Comparison of ENCODE assay signal across 8 cellular contexts in the genomic region with DNA sequence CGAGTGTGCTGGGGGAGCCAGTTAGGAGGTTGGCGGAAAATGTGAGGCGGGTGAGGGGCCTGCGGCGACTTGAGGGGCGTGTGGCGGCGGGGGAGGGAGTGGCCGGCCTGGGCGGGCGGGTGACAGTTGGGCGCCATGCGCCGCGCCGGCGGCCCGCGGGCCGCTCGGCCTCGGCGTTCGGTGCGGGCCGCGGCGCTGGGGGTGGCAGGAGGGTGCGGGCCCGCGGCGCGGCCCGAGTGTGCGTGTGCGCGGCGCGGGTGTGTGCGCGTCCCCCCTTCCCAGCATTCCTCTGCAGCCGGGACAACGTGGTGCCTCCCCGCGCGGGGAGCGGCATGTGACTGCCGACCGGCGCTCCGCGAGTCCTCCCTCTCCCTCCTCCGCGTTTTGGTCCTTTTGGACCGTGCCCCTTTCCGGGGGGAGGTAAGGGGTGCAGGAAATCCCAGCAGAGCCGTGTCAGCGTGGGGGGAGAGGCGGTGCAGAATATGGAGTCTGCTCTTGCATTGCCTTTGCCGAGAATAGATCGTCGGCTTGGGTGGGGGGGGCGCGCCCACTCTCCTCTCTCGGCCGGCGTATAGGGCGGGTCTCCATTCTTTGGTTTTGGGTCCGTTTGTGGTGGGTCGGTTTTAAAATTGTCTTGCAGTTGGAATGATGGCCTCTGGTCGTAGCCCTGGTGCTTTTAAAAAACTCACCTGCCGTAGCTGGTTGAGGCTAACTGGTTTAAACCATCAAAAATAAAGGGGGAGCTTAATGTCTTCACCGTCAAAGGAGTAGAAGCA. TPM values are rescaled to one million over a fixed set of nuclear protein-coding genes. Genes with fewer than 3 reads are reported as not detected.
DNase-seq lines count a peak whose midpoint lies in the region; ATAC-seq and TF ChIP-seq lines count a peak whose summit lies in the region.

No MANE protein-coding gene starts in this region.

- TF ChIP-seq POLR2A in esophagus muscularis mucosa (IDR thresholded peaks at IDR 0.05; ENCODE audit: low read depth) = no peak

- H3K4me1 ChIP-seq in esophagus muscularis mucosa (peaks cover 62 to 76% (median 73%) of the 10 kb centered on the region in 4 donors), muscle layer of duodenum (ENCODE audit: control insufficient read depth in 1 of 2, insufficient read depth in 2 of 2, low read length in 2 of 2) (peaks cover 24 to 42% of the 10 kb centered on the region in 2 donors)

- H3K27ac ChIP-seq in esophagus muscularis mucosa (replicated peaks in 1 of 4) (peak overlapping the region; percentile 98 to 100 (median 99)), muscle layer of duodenum (ENCODE audit: low read length) (peak overlapping the region; percentile 92)

- DNase-seq in GM06990 (ENCODE audit: extremely low read depth, insufficient read length) = peak; percentile 59
- peak; percentile 82 for DNase-seq in NCI-H69 (lab: John Stamatoyannopoulos, UW)
- DNase-seq in activated T-cell treated with anti-CD3 and anti-CD28 coated beads, Interleukin-2, amount 50 U/mL, for 48 hours = peak; percentile 62 to 67
- no peak for DNase-seq in esophagus muscularis mucosa (ENCODE audit: extremely low spot score)
- peak; percentile 54 for DNase-seq in stimulated activated naive CD4-positive, alpha-beta T cell treated with Interleukin-2 at 50 U/mL for 16 hours (lab: John Stamatoyannopoulos, UW)

- no peak for TF ChIP-seq EP300 in esophagus muscularis mucosa (IDR thresholded peaks at IDR 0.05)

- H3K4me3 ChIP-seq in GM06990 (replicated peaks; ENCODE audit: low read depth, low read length) = peak overlapping the region; percentile 77
- peak overlapping the region; percentile 98 to 100 (median 99) for H3K4me3 ChIP-seq in esophagus muscularis mucosa
- peak overlapping the region; percentile 91 to 94 for H3K4me3 ChIP-seq in muscle layer of duodenum (ENCODE audit: low read depth in 1 of 2, low read length in 2 of 2)

- no peak for TF ChIP-seq CTCF in GM06990 (IDR thresholded peaks at IDR 0.05; ENCODE audit: insufficient read depth, low read length, poor library complexity, severe bottlenecking)
- no peak for TF ChIP-seq CTCF in esophagus muscularis mucosa (IDR thresholded peaks at IDR 0.05)

- no peaks in the 10 kb centered on the region for H3K9me3 ChIP-seq in esophagus muscularis mucosa
- H3K9me3 ChIP-seq in muscle layer of duodenum (ENCODE audit: control insufficient read depth in 1 of 2, low read length in 2 of 2) = no peaks in the 10 kb centered on the region

- WGBS in esophagus muscularis mucosa = 0% methylated on average over 35 of the region's 73 CpGs

- H3K27me3 ChIP-seq in GM06990 (replicated peaks; ENCODE audit: control insufficient read depth, insufficient read depth, low read length) (no peaks in the 10 kb centered on the region), esophagus muscularis mucosa (no peaks in the 10 kb centered on the region), muscle layer of duodenum (ENCODE audit: low read depth, low read length) (no peaks in the 10 kb centered on the region)

- H3K36me3 ChIP-seq in GM06990 (ENCODE audit: control insufficient read depth, insufficient read depth, low read length) (no peaks in the 10 kb centered on the region), esophagus muscularis mucosa (no peaks in the 10 kb centered on the region), muscle layer of duodenum (ENCODE audit: control insufficient read depth in 1 of 2, insufficient read depth in 2 of 2, low read length in 2 of 2) (no peaks in the 10 kb centered on the region)

- ATAC-seq in GM18498 (IDR thresholded peaks at IDR 0.05; ENCODE audit: unreplicated experiment) = no peak
- ATAC-seq in HG03159 (IDR thresholded peaks at IDR 0.05; ENCODE audit: unreplicated experiment) = no peak

- intact Hi-C loops in esophagus muscularis mucosa (cut with DNase I) = loop anchor here (5.0 kb wide), 3 partner anchors 40 to 100 kb away; a partner anchor contains a TSS

RNA-seq across cellular contexts. Expression of a gene that starts 1.9 kb away (rescaled TPM):
- 100 to 1,000 TPM in 2 of 4 donors, 10 to 100 TPM in 2; 79.7 to 128 (median 101) TPM for total RNA-seq in esophagus muscularis mucosa
